1 cellular context compared by ENCODE assay signal in the genomic region with DNA sequence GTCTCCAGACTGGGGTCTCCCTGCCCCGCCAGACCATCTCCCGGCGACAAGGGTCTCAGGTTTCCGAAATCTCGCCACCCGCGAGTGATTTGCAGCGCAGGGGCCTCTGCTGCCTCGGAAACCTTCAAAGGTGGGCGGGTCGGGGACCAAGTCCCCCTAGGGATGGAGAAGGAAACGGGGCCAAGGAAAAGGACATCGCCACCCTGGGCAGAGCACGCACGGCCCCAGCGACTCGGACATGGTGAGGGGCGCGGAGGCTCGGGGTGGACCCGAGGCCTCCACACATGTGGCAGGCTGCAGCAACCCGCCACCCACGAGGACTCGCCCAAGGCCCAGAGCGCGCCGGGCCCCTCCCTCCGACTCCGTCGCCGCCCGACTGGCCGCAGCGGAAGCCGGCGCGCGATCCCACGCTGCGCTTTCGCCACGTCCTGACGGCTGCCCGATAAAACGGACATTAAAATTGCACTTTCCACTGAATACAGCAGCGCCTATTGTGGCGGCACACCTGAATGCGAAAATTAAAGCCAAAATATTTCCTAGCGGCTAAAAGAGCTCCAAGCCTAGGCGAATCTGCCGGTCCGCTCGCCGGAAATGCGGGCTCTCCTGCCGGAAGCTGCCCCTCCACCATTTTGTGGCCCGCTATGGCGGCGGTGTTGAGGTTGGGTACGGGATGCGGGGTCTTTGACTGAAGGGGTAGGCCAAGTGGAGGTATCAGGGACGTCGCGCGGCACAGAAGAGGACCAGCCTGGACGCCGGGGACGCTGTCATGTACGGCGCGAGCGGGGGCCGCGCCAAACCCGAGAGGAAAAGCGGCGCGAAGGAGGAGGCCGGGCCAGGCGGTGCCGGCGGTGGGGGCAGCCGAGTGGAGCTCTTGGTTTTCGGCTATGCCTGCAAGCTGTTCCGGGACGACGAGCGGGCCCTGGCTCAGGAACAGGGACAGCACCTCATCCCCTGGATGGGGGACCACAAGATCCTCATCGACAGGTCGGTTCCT.
TF ChIP-seq lines count a peak whose summit lies in the region.

SFSWAP (plus strand) TSS at position 627 of the 994 bp plus-strand sequence; CDS start at position 767, 140 bp downstream.

TF ChIP-seq in IMR-90, 13 proteins besides CTCF, POLR2A, EP300 and RAD21:
- TF ChIP-seq, protein P1, sequence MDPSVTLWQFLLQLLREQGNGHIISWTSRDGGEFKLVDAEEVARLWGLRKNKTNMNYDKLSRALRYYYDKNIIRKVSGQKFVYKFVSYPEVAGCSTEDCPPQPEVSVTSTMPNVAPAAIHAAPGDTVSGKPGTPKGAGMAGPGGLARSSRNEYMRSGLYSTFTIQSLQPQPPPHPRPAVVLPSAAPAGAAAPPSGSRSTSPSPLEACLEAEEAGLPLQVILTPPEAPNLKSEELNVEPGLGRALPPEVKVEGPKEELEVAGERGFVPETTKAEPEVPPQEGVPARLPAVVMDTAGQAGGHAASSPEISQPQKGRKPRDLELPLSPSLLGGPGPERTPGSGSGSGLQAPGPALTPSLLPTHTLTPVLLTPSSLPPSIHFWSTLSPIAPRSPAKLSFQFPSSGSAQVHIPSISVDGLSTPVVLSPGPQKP (IDR thresholded peaks at IDR 0.05; ENCODE audit: borderline replicate concordance, low read depth, low read length) = 0 out of 2 replicates have a peak, but pooled peaks have one; percentile 50
- TF ChIP-seq MXI1 (IDR thresholded peaks at IDR 0.05; ENCODE audit: borderline replicate concordance, low read depth, low read length) (peak; percentile 98), MAZ (IDR thresholded peaks at IDR 0.05; ENCODE audit: borderline replicate concordance, low read depth, low read length) (peak; percentile 68; the same call in 1 of the 2 replicates), FOS (IDR thresholded peaks at IDR 0.05; ENCODE audit: low read depth, low read length) (no peak), RCOR1 (IDR thresholded peaks at IDR 0.05; ENCODE audit: insufficient replicate concordance, low read length) (no peak), NFE2L2 (IDR thresholded peaks at IDR 0.05; ENCODE audit: low read depth, low read length) (no peak)
